28 cellular contexts compared by ENCODE assay signal in genomic region chr17:53387745-53388144, GRCh38.
"Had no signal": no experiment of that assay in that cellular context is flagged by ENCODE, and none has a peak within 500 bp of the region (broad histone marks: within the 10 kb centered on the region; RNA-seq: fewer than 3 reads in every experiment).

No MANE protein-coding gene starts in this region.

- ATAC-seq: naive thymus-derived CD4-positive, alpha-beta T cell; natural killer cell; pancreas; psoas muscle; right cardiac atrium; right lobe of liver; stimulated activated effector memory CD8-positive, alpha-beta T cell treated with anti-CD3 and anti-CD28 coated beads, Interleukin-12 subunit alpha, Interleukin-12 subunit beta, amount 100 ng/mL, for 72 hours; stimulated activated naive CD8-positive, alpha-beta T cell treated with anti-CD3 and anti-CD28 coated beads, Interleukin-15, amount 100 ng/mL, for 72 hours; stimulated activated naive CD8-positive, alpha-beta T cell treated with anti-CD3 and anti-CD28 coated beads, Interleukin-15, Interleukin-2, amounts not matched to agents 100 U/mL and 50 U/mL, for 24 hours; upper lobe of right lung had no signal

- H3K27me3 Mint-ChIP-seq: naive thymus-derived CD4-positive, alpha-beta T cell; progenitor cell of endocrine pancreas; stimulated activated naive CD8-positive, alpha-beta T cell treated with anti-CD3 and anti-CD28 coated beads, Interleukin-15, amount 100 ng/mL, for 72 hours; type B pancreatic cell had no signal

- H3K27me3 ChIP-seq: neural progenitor cell, pancreas, right lobe of liver, sigmoid colon, suprapubic skin, testis, tibial artery, transverse colon, upper lobe of right lung, uterus had no signal

- H2AFZ ChIP-seq: neural progenitor cell had no signal

- FAIRE-seq: pancreas, small intestine had no signal

- H3K27ac Mint-ChIP-seq: naive thymus-derived CD4-positive, alpha-beta T cell; natural killer cell; nephron; neural progenitor cell; progenitor cell of endocrine pancreas; stimulated activated effector memory CD8-positive, alpha-beta T cell treated with anti-CD3 and anti-CD28 coated beads, Interleukin-12 subunit alpha, Interleukin-12 subunit beta, amount 100 ng/mL, for 72 hours; stimulated activated naive CD8-positive, alpha-beta T cell treated with anti-CD3 and anti-CD28 coated beads, Interleukin-15, amount 100 ng/mL, for 72 hours; type B pancreatic cell had no signal

- H3K4me3 ChIP-seq: neural progenitor cell, pancreas, psoas muscle, right lobe of liver, sigmoid colon, suprapubic skin, testis, tibial artery, transverse colon, upper lobe of right lung, uterus had no signal

- H3K4me1 ChIP-seq: neural progenitor cell, pancreas, psoas muscle, right lobe of liver, sigmoid colon, suprapubic skin, testis, tibial artery, transverse colon, upper lobe of right lung, uterus had no signal

- H3K9me3 Mint-ChIP-seq: nephron, neural progenitor cell, type B pancreatic cell had no signal

- DNase-seq: naive thymus-derived CD4-positive, alpha-beta T cell; natural killer cell; occipital lobe; pancreas; psoas muscle; right cardiac atrium; right lobe of liver; sigmoid colon; small intestine; stimulated activated CD4-positive, alpha-beta T cell treated with anti-CD3 and anti-CD28 coated beads, Interleukin-15, amount 100 ng/mL, for 24 hours; stimulated activated CD4-positive, alpha-beta T cell treated with anti-CD3 and anti-CD28 coated beads, Interleukin-2, amount 100 ng/mL, for 24 hours; stimulated activated CD4-positive, alpha-beta T cell treated with anti-CD3 and anti-CD28 coated beads, Interleukin-2, amount 100 ng/mL, for 48 hours; stimulated activated CD4-positive, alpha-beta T cell treated with anti-CD3 and anti-CD28 coated beads, Interleukin-4, amount 100 ng/mL, for 24 hours; stimulated activated naive CD4-positive, alpha-beta T cell; stimulated activated naive CD8-positive, alpha-beta T cell treated with anti-CD3 and anti-CD28 coated beads, Interleukin-15, amount 100 ng/mL, for 72 hours; stimulated activated naive CD8-positive, alpha-beta T cell treated with anti-CD3 and anti-CD28 coated beads, Interleukin-15, Interleukin-2, amounts not matched to agents 100 U/mL and 50 U/mL, for 24 hours; substantia nigra; testis; tibial artery; transverse colon; upper lobe of right lung; uterus had no signal

- H3K36me3 Mint-ChIP-seq: naive thymus-derived CD4-positive, alpha-beta T cell; natural killer cell; neural progenitor cell; stimulated activated effector memory CD8-positive, alpha-beta T cell treated with anti-CD3 and anti-CD28 coated beads, Interleukin-12 subunit alpha, Interleukin-12 subunit beta, amount 100 ng/mL, for 72 hours; type B pancreatic cell had no signal

- H3K9me3 ChIP-seq: pancreas, psoas muscle, right lobe of liver, sigmoid colon, suprapubic skin, testis, tibial artery, transverse colon, upper lobe of right lung, uterus had no signal

- H3K27ac ChIP-seq: neural progenitor cell, pancreas, psoas muscle, right lobe of liver, sigmoid colon, suprapubic skin, testis, tibial artery, transverse colon, upper lobe of right lung, uterus had no signal

- H3K4me3 Mint-ChIP-seq: naive thymus-derived CD4-positive, alpha-beta T cell; natural killer cell; nephron; neural progenitor cell; stimulated activated effector memory CD8-positive, alpha-beta T cell treated with anti-CD3 and anti-CD28 coated beads, Interleukin-12 subunit alpha, Interleukin-12 subunit beta, amount 100 ng/mL, for 72 hours; stimulated activated naive CD8-positive, alpha-beta T cell treated with anti-CD3 and anti-CD28 coated beads, Interleukin-15, amount 100 ng/mL, for 72 hours; type B pancreatic cell had no signal

- H3K36me3 ChIP-seq: neural progenitor cell, pancreas, right lobe of liver, sigmoid colon, suprapubic skin, tibial artery, transverse colon, upper lobe of right lung, uterus had no signal

- H3K4me1 Mint-ChIP-seq: naive thymus-derived CD4-positive, alpha-beta T cell; natural killer cell; neural progenitor cell; stimulated activated effector memory CD8-positive, alpha-beta T cell treated with anti-CD3 and anti-CD28 coated beads, Interleukin-12 subunit alpha, Interleukin-12 subunit beta, amount 100 ng/mL, for 72 hours; stimulated activated naive CD8-positive, alpha-beta T cell treated with anti-CD3 and anti-CD28 coated beads, Interleukin-15, amount 100 ng/mL, for 72 hours had no signal

- H3K4me2 ChIP-seq: neural progenitor cell had no signal
